19 cellular contexts compared by ENCODE assay signal in the genomic region with DNA sequence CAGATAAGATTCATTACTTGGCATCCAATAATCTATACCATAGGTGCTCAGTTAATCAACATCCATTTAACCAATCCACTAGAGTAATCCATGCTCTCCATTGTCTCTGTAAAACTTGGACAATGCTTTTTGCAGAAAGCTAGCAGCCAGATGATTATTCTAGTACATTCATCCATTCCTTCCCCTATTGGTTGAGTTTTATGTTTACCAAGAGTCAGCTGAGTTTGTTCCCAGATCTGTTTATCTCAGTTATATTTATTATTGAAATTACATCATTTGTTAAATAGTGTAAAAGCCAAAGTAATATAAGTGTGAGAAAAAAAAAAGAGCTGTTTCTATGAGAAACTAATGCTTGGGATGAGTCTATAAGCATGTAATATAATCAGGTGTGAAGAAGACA.
"Had no signal": no experiment of that assay in that cellular context is flagged by ENCODE, and none has a peak within 500 bp of the region (broad histone marks: within the 10 kb centered on the region; RNA-seq: fewer than 3 reads in every experiment).

No MANE protein-coding gene starts in this region.

- H3K9me3 Mint-ChIP-seq: activated CD8-positive, alpha-beta T cell treated with anti-CD3 and anti-CD28 coated beads for 36 hours; activated T-cell treated with anti-CD3 and anti-CD28 coated beads, Interleukin-2, amount 50 U/mL, for 72 hours had no signal

- DNase-seq: activated CD4-positive, alpha-beta T cell treated with anti-CD3 and anti-CD28 coated beads for 4 hours; activated CD8-positive, alpha-beta memory T cell treated with anti-CD3 and anti-CD28 coated beads, Interleukin-2, amount 50 U/mL, for 4 hours; activated CD8-positive, alpha-beta T cell treated with anti-CD3 and anti-CD28 coated beads for 36 hours; activated naive CD4-positive, alpha-beta T cell treated with anti-CD3 and anti-CD28 coated beads, Interleukin-2, amount 50 U/mL, for 16 hours; activated naive CD8-positive, alpha-beta T cell treated with anti-CD3 and anti-CD28 coated beads, Interleukin-2, amount 10 ng/mL, durations not matched to agents 7 days and 5 days; activated T-cell treated with anti-CD3 and anti-CD28 coated beads, Interleukin-2, amount 50 U/mL, for 72 hours; adrenal gland; anterior cingulate cortex; caudate nucleus; KG1; NCI-H1048; NCI-H146; NCI-H187 treated with DMSO at 0.1 percent for 48 hours; NCI-H2081 treated with DMSO at 0.1 percent for 48 hours; NCI-H446; PC-9; SIG-M5; SK-N-SH had no signal

- H3K4me2 ChIP-seq: PC-9, SK-N-SH had no signal

- H3K27ac Mint-ChIP-seq: activated CD8-positive, alpha-beta T cell treated with anti-CD3 and anti-CD28 coated beads for 36 hours; activated naive CD8-positive, alpha-beta T cell treated with anti-CD3 and anti-CD28 coated beads, Interleukin-2, amount 10 ng/mL, durations not matched to agents 7 days and 5 days; activated T-cell treated with anti-CD3 and anti-CD28 coated beads, Interleukin-2, amount 50 U/mL, for 72 hours had no signal

- H3K27me3 ChIP-seq: adrenal gland, breast epithelium had no signal

- H3K36me3 Mint-ChIP-seq: activated naive CD8-positive, alpha-beta T cell treated with anti-CD3 and anti-CD28 coated beads, Interleukin-2, amount 10 ng/mL, durations not matched to agents 7 days and 5 days had no signal

- H3K36me3 ChIP-seq: adrenal gland, breast epithelium had no signal

- H3K9me3 ChIP-seq: adrenal gland, breast epithelium, SK-N-SH had no signal

- H3K4me3 Mint-ChIP-seq: activated CD8-positive, alpha-beta T cell treated with anti-CD3 and anti-CD28 coated beads for 36 hours; activated naive CD8-positive, alpha-beta T cell treated with anti-CD3 and anti-CD28 coated beads, Interleukin-2, amount 10 ng/mL, durations not matched to agents 7 days and 5 days had no signal

- H3K4me1 ChIP-seq: adrenal gland, breast epithelium had no signal

- H3K4me3 ChIP-seq: adrenal gland, breast epithelium, PC-9 had no signal

- H2AFZ ChIP-seq: PC-9 had no signal

- ATAC-seq: activated CD8-positive, alpha-beta T cell treated with anti-CD3 and anti-CD28 coated beads for 36 hours; activated T-cell treated with anti-CD3 and anti-CD28 coated beads, Interleukin-2, amount 50 U/mL, for 72 hours had no signal

- H3K27ac ChIP-seq: adrenal gland, breast epithelium, PC-9 had no signal
